Comparison of ENCODE assay signal across 1 cellular context in the genomic region with DNA sequence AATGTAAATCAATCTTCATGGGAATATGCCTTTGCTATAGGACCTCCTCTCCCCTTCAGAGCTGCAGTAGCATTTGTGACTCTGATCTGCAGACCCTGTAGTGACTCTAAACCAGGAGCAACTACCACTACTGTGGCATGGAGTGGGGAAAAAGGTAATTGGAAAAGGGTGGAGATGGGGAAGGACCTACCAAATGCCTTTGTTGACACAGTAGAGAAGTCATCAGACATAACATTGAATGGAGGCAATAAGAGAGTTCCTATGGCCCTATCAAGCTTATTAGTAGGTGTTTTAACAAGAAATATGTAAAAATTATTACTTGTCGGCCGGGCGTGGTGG.
TF ChIP-seq lines count a peak whose summit lies in the region.

No MANE protein-coding gene starts in this region.

TF ChIP-seq in HEK293, 187 proteins besides CTCF, POLR2A, EP300 and RAD21 (continued from another document):
- TF ChIP-seq OSR2 (tag by site-specific recombination; IDR thresholded peaks at IDR 0.05) (peak; percentile 59), ZNF23 (tag by site-specific recombination; IDR thresholded peaks at IDR 0.05; ENCODE audit: borderline replicate concordance) (no peak)
